Comparison of ENCODE assay signal across 15 cellular contexts in genomic region chr3:62249855-62250543, GRCh38.
DNase-seq lines count a peak whose midpoint lies in the region; ATAC-seq, FAIRE-seq and TF ChIP-seq lines count a peak whose summit lies in the region.
"Had no signal": no experiment of that assay in that cellular context is flagged by ENCODE, and none has a peak within 500 bp of the region (broad histone marks: within the 10 kb centered on the region; RNA-seq: fewer than 3 reads in every experiment).

No MANE protein-coding gene starts in this region.

- H3K27me3 ChIP-seq in lung (ENCODE audit: control insufficient read depth, insufficient read depth) = no peaks in the 10 kb centered on the region
- H3K27me3 ChIP-seq: BLaER1 treated with 17β-estradiol and CSF1 and Interleukin-3, amounts not matched to agents 10 nM and 100 nM had no signal

- peak; percentile 0 for DNase-seq in DMS53 (lab: John Stamatoyannopoulos, UW)
- no peak for DNase-seq in DMS53 treated with DMSO at 0.1 percent for 48 hours (lab: John Stamatoyannopoulos, UW; ENCODE audit: unreplicated experiment)
- DNase-seq in SK-N-DZ (ENCODE audit: low spot score) = peak; percentile 65
- DNase-seq in lung (ENCODE audit: low spot score) = no peak
- no peak for DNase-seq in WTC11 (ENCODE audit: low spot score)
- DNase-seq in GM19239 (ENCODE audit: insufficient read length, low spot score) = no peak
- DNase-seq: 8988T; Calu3; CD8-positive, alpha-beta T cell; DMS79 treated with DMSO at 0.1 percent for 48 hours; GF-D8 had no signal

- H3K4me3 ChIP-seq in lung = no peak overlapping the region
- H3K4me3 ChIP-seq: BLaER1 treated with 17β-estradiol and CSF1 and Interleukin-3, amounts not matched to agents 10 nM and 100 nM; GM23248; HAP-1 had no signal

- POLR2A ChIA-PET in WTC11 (lab: Charles Lee) = no interaction called here

- H3K4me3 Mint-ChIP-seq in WTC11 = no peak overlapping the region
- H3K4me3 Mint-ChIP-seq: CD8-positive, alpha-beta T cell had no signal

- H3K9me3 Mint-ChIP-seq in WTC11 = no peaks in the 10 kb centered on the region
- H3K9me3 Mint-ChIP-seq: CD8-positive, alpha-beta T cell had no signal

- H3K27ac Mint-ChIP-seq in WTC11 = no peak overlapping the region
- H3K27ac Mint-ChIP-seq: CD8-positive, alpha-beta T cell had no signal

- no peak for FAIRE-seq in GM19239 (lab: Jason Lieb, UNC)

- peak overlapping the region in 1 of 2 donors; percentile 16 for H3K27ac ChIP-seq in lung (ENCODE audit: low read depth in 1 of 2, low read length in 1 of 2)
- H3K27ac ChIP-seq: BLaER1 treated with 17β-estradiol and CSF1 and Interleukin-3, amounts not matched to agents 10 nM and 100 nM; GM23248 had no signal

- H3K9me3 ChIP-seq in lung (ENCODE audit: control insufficient read depth in 2 of 2, insufficient read depth in 1 of 2, low read length in 1 of 2) = no peaks in the 10 kb centered on the region
- H3K9me3 ChIP-seq: BLaER1 treated with 17β-estradiol and CSF1 and Interleukin-3, amounts not matched to agents 10 nM and 100 nM; HAP-1 had no signal

- H3K4me1 Mint-ChIP-seq in WTC11 = peaks cover 38% of the 10 kb centered on the region

- H3K27me3 Mint-ChIP-seq in WTC11 (ENCODE audit: low read depth) = no peaks in the 10 kb centered on the region

- TF ChIP-seq CTCF in lung (IDR thresholded peaks at IDR 0.05; ENCODE audit: control extremely low read depth, extremely low read depth) = no peak
- TF ChIP-seq CTCF in WTC11 (IDR thresholded peaks at IDR 0.05) = no peak

- WGBS in lung, 2 donors = 78 to 82% methylated on average over 2 of the region's 2 CpGs

- CTCF ChIA-PET in WTC11 (lab: Charles Lee) = interaction anchor here (0.5 kb wide), 1 partner anchor 890 kb away, joined by 4 read pairs; no protein-coding TSS in a partner anchor

- peaks cover 0 to 1% of the 10 kb centered on the region in 2 donors for H3K36me3 ChIP-seq in lung (ENCODE audit: control insufficient read depth in 2 of 2, insufficient read depth in 2 of 2, low read length in 2 of 2)
- H3K36me3 ChIP-seq: HAP-1 had no signal

- H3K36me3 Mint-ChIP-seq in WTC11 = peaks cover 2% of the 10 kb centered on the region; the same call in 1 of the 2 replicates
- H3K36me3 Mint-ChIP-seq: CD8-positive, alpha-beta T cell had no signal

- peak; percentile 36 for ATAC-seq in lung (ENCODE audit: insufficient read depth, low FRiP score)
- ATAC-seq in WTC11 = no peak
- ATAC-seq in HG03139 (IDR thresholded peaks at IDR 0.05; ENCODE audit: unreplicated experiment) = no peak
- ATAC-seq: CD8-positive, alpha-beta T cell had no signal

- H3K4me1 ChIP-seq in lung (ENCODE audit: control insufficient read depth in 2 of 2, insufficient read depth in 2 of 2, low read length in 2 of 2) = peaks cover 3 to 21% of the 10 kb centered on the region in 2 donors
- H3K4me1 ChIP-seq: HAP-1 had no signal

TF ChIP-seq in WTC11, 78 proteins besides CTCF, POLR2A, EP300 and RAD21:
- TF ChIP-seq ZNF263 (CRISPR knock-in tag; IDR thresholded peaks at IDR 0.05; ENCODE audit: low read depth) = no peak
- TF ChIP-seq SMAD4 (CRISPR knock-in tag; IDR thresholded peaks at IDR 0.05) = no peak
- no peak for TF ChIP-seq EMX1 (CRISPR knock-in tag; IDR thresholded peaks at IDR 0.05)
- no peak for TF ChIP-seq OVOL2 (CRISPR knock-in tag; IDR thresholded peaks at IDR 0.05; ENCODE audit: borderline replicate concordance)
- no peak for TF ChIP-seq ZNF121 (CRISPR knock-in tag; IDR thresholded peaks at IDR 0.05)
- TF ChIP-seq PRRX2 (CRISPR knock-in tag; IDR thresholded peaks at IDR 0.05) = no peak
- no peak for TF ChIP-seq NFE2L1 (CRISPR knock-in tag; IDR thresholded peaks at IDR 0.05)
- no peak for TF ChIP-seq ZNF416 (CRISPR knock-in tag; IDR thresholded peaks at IDR 0.05)
- TF ChIP-seq FOXP1 (CRISPR knock-in tag; IDR thresholded peaks at IDR 0.05; ENCODE audit: borderline replicate concordance) = no peak

Comparison
In these comparisons a context has a peak if more than half of its experiments do, and no peak if none do; other contexts are left out.
1. DNase-seq: peak in DMS53 (single experiment) and SK-N-DZ (single experiment); none in DMS53 treated with DMSO at 0.1 percent for 48 hours (single experiment), lung (single experiment), WTC11 (single experiment) and GM19239 (single experiment).